In genomic region chr5:32018476-32019436, GRCh38 we compare ENCODE assay signal across 12 cellular contexts.
DNase-seq lines count a peak whose midpoint lies in the region; ATAC-seq and TF ChIP-seq lines count a peak whose summit lies in the region.
"Had no signal": no experiment of that assay in that cellular context is flagged by ENCODE, and none has a peak within 500 bp of the region (broad histone marks: within the 10 kb centered on the region; RNA-seq: fewer than 3 reads in every experiment).

No MANE protein-coding gene starts in this region.

- WGBS in heart right ventricle, 2 donors = 68 to 80% methylated on average over 14 of the region's 14 CpGs

- H3K27me3 ChIP-seq in adipocyte (replicated peaks; ENCODE audit: control insufficient read depth, insufficient read depth, low read length) (peaks cover 3% of the 10 kb centered on the region), heart right ventricle (no peaks in the 10 kb centered on the region), gastrocnemius medialis (no peaks in the 10 kb centered on the region)
- H3K27me3 ChIP-seq: ascending aorta had no signal

- intact Hi-C loops in heart right ventricle (cut with DNase I) (no loop called here), gastrocnemius medialis (cut with DNase I; ENCODE audit: low total_unique reads) (no loop called here)

- in situ Hi-C loops in gastrocnemius medialis (cut with MboI; ENCODE audit: low sequenced_read_pairs in 4 of 4) = no loop called here

- TF ChIP-seq POLR2A in gastrocnemius medialis (IDR thresholded peaks at IDR 0.05) = no peak

- DNase-seq in H4 (ENCODE audit: low spot score) (peak; percentile 51), adipocyte (ENCODE audit: low read depth) (no peak), heart right ventricle (no peak), gastrocnemius medialis (peak; percentile 24 to 25)
- DNase-seq in activated T-cell treated with anti-CD3 and anti-CD28 coated beads, Interleukin-2, amount 50 U/mL, for 4 hours = no peak
- DNase-seq: naive B cell, NCI-H1417 treated with DMSO at 0.1 percent for 48 hours had no signal

- peak overlapping the region; percentile 85 for H3K9ac ChIP-seq in adipocyte (ENCODE audit: low read length)

- peaks cover 18% of the 10 kb centered on the region for H3K4me1 Mint-ChIP-seq in activated T-cell treated with anti-CD3 and anti-CD28 coated beads, Interleukin-2, amount 50 U/mL, for 4 hours (ENCODE audit: low read depth)

- TF ChIP-seq CTCF in heart right ventricle (IDR thresholded peaks at IDR 0.05) (no peak), gastrocnemius medialis (IDR thresholded peaks at IDR 0.05 in 4 of 5, conservative IDR thresholded peaks at IDR 0.05 in 1 of 5) (no peak)

- peaks cover 4% of the 10 kb centered on the region for H3K27me3 Mint-ChIP-seq in activated T-cell treated with anti-CD3 and anti-CD28 coated beads, Interleukin-2, amount 50 U/mL, for 4 hours (ENCODE audit: low read depth)
- H3K27me3 Mint-ChIP-seq: naive B cell had no signal

- ATAC-seq in heart right ventricle (peak in 7 of 8 donors; percentile 14 to 52 (median 36)), gastrocnemius medialis (peak; percentile 80 to 81), HG02884 (IDR thresholded peaks at IDR 0.05; ENCODE audit: unreplicated experiment) (no peak), HG03045 (IDR thresholded peaks at IDR 0.05; ENCODE audit: unreplicated experiment) (no peak), GM19397 (IDR thresholded peaks at IDR 0.05; ENCODE audit: unreplicated experiment) (no peak)
- no peak for ATAC-seq in activated T-cell treated with anti-CD3 and anti-CD28 coated beads, Interleukin-2, amount 50 U/mL, for 4 hours

- no peak overlapping the region for H3K4me3 Mint-ChIP-seq in activated T-cell treated with anti-CD3 and anti-CD28 coated beads, Interleukin-2, amount 50 U/mL, for 4 hours

- H3K36me3 Mint-ChIP-seq in activated T-cell treated with anti-CD3 and anti-CD28 coated beads, Interleukin-2, amount 50 U/mL, for 4 hours (ENCODE audit: insufficient read depth) = no peaks in the 10 kb centered on the region
- H3K36me3 Mint-ChIP-seq: naive B cell had no signal

- peak overlapping the region; percentile 53 for H3K4me3 ChIP-seq in adipocyte (ENCODE audit: low read length)
- H3K4me3 ChIP-seq in heart right ventricle = peak overlapping the region in 5 of 10 donors; percentile 12 to 30 (median 21)
- no peak overlapping the region for H3K4me3 ChIP-seq in gastrocnemius medialis

- H3K9me3 ChIP-seq in adipocyte (ENCODE audit: control insufficient read depth, low read length) (no peaks in the 10 kb centered on the region), heart right ventricle (no peaks in the 10 kb centered on the region), gastrocnemius medialis (no peaks in the 10 kb centered on the region)
- H3K9me3 ChIP-seq: ascending aorta had no signal

- H3K9me3 Mint-ChIP-seq in activated T-cell treated with anti-CD3 and anti-CD28 coated beads, Interleukin-2, amount 50 U/mL, for 4 hours = no peaks in the 10 kb centered on the region
- H3K9me3 Mint-ChIP-seq: naive B cell had no signal

- H3K27ac ChIP-seq in heart right ventricle = peak overlapping the region in 8 of 10 donors; percentile 11 to 67 (median 50)
- peak overlapping the region in 2 of 4 donors; percentile 46 to 48 for H3K27ac ChIP-seq in gastrocnemius medialis
- H3K27ac ChIP-seq: ascending aorta, C4-2B had no signal

- H3K36me3 ChIP-seq in adipocyte (ENCODE audit: control insufficient read depth, insufficient read depth, low read length, severe bottlenecking) (no peaks in the 10 kb centered on the region), heart right ventricle (peaks cover 0 to 21% (median 0%) of the 10 kb centered on the region in 9 donors), gastrocnemius medialis (no peaks in the 10 kb centered on the region)
- H3K36me3 ChIP-seq: ascending aorta had no signal

- peaks cover 59% of the 10 kb centered on the region for H3K4me1 ChIP-seq in adipocyte (ENCODE audit: control insufficient read depth, insufficient read depth, low read length)
- peaks cover 3 to 62% (median 26%) of the 10 kb centered on the region in 9 donors for H3K4me1 ChIP-seq in heart right ventricle
- peaks cover 9 to 17% of the 10 kb centered on the region in 2 donors for H3K4me1 ChIP-seq in gastrocnemius medialis

Comparison
In these comparisons a context has a peak if more than half of its experiments do, and no peak if none do; other contexts are left out.
1. DNase-seq: peak in H4 (single experiment) and gastrocnemius medialis (2 of 2); none in adipocyte (single experiment), heart right ventricle (0 of 2) and activated T-cell treated with anti-CD3 and anti-CD28 coated beads, Interleukin-2, amount 50 U/mL, for 4 hours (single experiment).
2. ATAC-seq: peak in heart right ventricle (7 of 8) and gastrocnemius medialis (2 of 2); none in HG02884 (single experiment), HG03045 (single experiment), GM19397 (single experiment) and activated T-cell treated with anti-CD3 and anti-CD28 coated beads, Interleukin-2, amount 50 U/mL, for 4 hours (0 of 2).